Comparison of ENCODE assay signal across 12 cellular contexts in the genomic region with DNA sequence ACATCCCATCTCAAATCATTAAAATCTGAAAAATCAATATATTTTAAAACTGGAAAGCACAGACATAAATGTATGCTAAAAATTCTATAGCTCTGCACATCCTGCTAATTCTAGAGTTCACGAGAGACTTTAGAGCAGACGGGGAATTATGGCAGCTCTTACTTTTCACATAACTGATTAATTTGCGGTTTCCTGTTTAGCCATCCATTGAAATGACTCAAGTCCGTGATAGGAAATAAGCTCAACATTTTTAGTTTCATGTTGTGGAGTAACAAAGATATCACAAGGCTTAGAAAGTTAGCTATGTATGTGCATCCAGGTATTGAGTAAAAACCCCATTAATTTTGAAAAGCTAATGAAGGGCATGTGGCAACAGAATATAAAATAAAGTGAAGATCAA.
DNase-seq lines count a peak whose midpoint lies in the region; ATAC-seq and TF ChIP-seq lines count a peak whose summit lies in the region.
"Had no signal": no experiment of that assay in that cellular context is flagged by ENCODE, and none has a peak within 500 bp of the region (broad histone marks: within the 10 kb centered on the region; RNA-seq: fewer than 3 reads in every experiment).

No MANE protein-coding gene starts in this region.

- TF ChIP-seq CTCF in A673 (conservative IDR thresholded peaks at IDR 0.05; ENCODE audit: low read depth, low read length) (no peak), astrocyte of the spinal cord (IDR thresholded peaks at IDR 0.05; ENCODE audit: low read depth, low read length) (no peak), coronary artery (IDR thresholded peaks at IDR 0.05) (no peak), OCI-LY7 (conservative IDR thresholded peaks at IDR 0.05; ENCODE audit: low read length) (no peak)

- H3K4me3 ChIP-seq in A673 (ENCODE audit: low read depth, low read length, poor library complexity, severe bottlenecking) (no peak overlapping the region), HUES6 (ENCODE audit: low read depth, low read length) (no peak overlapping the region), astrocyte of the spinal cord (ENCODE audit: low read depth, low read length) (no peak overlapping the region), coronary artery (no peak overlapping the region), OCI-LY7 (ENCODE audit: low read depth, low read length, poor library complexity, severe bottlenecking) (no peak overlapping the region)
- H3K4me3 ChIP-seq: heart left ventricle, right lobe of liver had no signal

- H4K20me1 ChIP-seq in OCI-LY7 (ENCODE audit: insufficient read depth, low read length) = no peaks in the 10 kb centered on the region

- H3K36me3 ChIP-seq in A673 (ENCODE audit: insufficient read depth, low read length, poor library complexity, severe bottlenecking) = peaks cover 24% of the 10 kb centered on the region
- peaks cover 29% of the 10 kb centered on the region for H3K36me3 ChIP-seq in HUES6 (ENCODE audit: control insufficient read depth, insufficient read depth, low read length)
- H3K36me3 ChIP-seq in OCI-LY7 (ENCODE audit: insufficient read depth, low read length) = no peaks in the 10 kb centered on the region
- H3K36me3 ChIP-seq: right lobe of liver had no signal

- H3K9me2 ChIP-seq in OCI-LY7 (ENCODE audit: insufficient read depth, low read length) = no peaks in the 10 kb centered on the region

- POLR2A ChIA-PET in A673 (lab: Charles Lee; ENCODE audit: low non-redundant PET) (no interaction called here), OCI-LY7 (lab: Charles Lee) (interaction anchor here (0.6 to 1.2 kb wide), 4 partner anchors 9 to 581 kb away, joined by 3 to 5 read pairs (median 4); no protein-coding TSS in a partner anchor)

- in situ Hi-C loops in astrocyte of the spinal cord (cut with HindIII; ENCODE audit: low sequenced_read_pairs) = no loop called here

- peak; percentile 60 for ATAC-seq in GM19468 (IDR thresholded peaks at IDR 0.05; ENCODE audit: extremely low read depth, unreplicated experiment)
- no peak for ATAC-seq in GM21737 (IDR thresholded peaks at IDR 0.05; ENCODE audit: unreplicated experiment)

- H3K4me2 ChIP-seq in OCI-LY7 (ENCODE audit: low read length) = no peak overlapping the region

- no peaks in the 10 kb centered on the region for H3K9me3 ChIP-seq in A673 (ENCODE audit: low read depth, low read length, poor library complexity, severe bottlenecking)
- H3K9me3 ChIP-seq in HUES6 (ENCODE audit: control insufficient read depth, insufficient read depth, low read depth, low read length) = no peaks in the 10 kb centered on the region
- no peaks in the 10 kb centered on the region for H3K9me3 ChIP-seq in OCI-LY7 (ENCODE audit: low read length)
- H3K9me3 ChIP-seq: heart left ventricle, right lobe of liver had no signal

- DNase-seq in A673 (ENCODE audit: low spot score) (peak; percentile 97), astrocyte of the spinal cord (ENCODE audit: low read depth, low spot score) (peak; percentile 77), SHP77 (lab: John Stamatoyannopoulos, UW) (no peak), coronary artery (ENCODE audit: low spot score) (no peak), OCI-LY7 (ENCODE audit: low spot score) (no peak)
- DNase-seq: heart left ventricle, NCI-H524, right lobe of liver had no signal

- BruUV-seq in A673 (replicated peaks; lab: Mats Ljungman, UMichigan) (no TSS peak), OCI-LY7 (replicated peaks; lab: Mats Ljungman, UMichigan) (no TSS peak)

- intact Hi-C loops in A673 (cut with micrococcal nuclease; ENCODE audit: unreplicated experiment) = loop anchor here (2.0 to 5.0 kb wide), 2 partner anchors 147 to 178 kb away; a partner anchor contains a TSS
- intact Hi-C loops in OCI-LY7 (cut with micrococcal nuclease; ENCODE audit: unreplicated experiment) = no loop called here

- H3K27me3 ChIP-seq in A673 (replicated peaks; ENCODE audit: insufficient read depth, low read depth, low read length, poor library complexity) (no peaks in the 10 kb centered on the region), HUES6 (ENCODE audit: control insufficient read depth, insufficient read depth, low read length) (no peaks in the 10 kb centered on the region)
- H3K27me3 ChIP-seq: heart left ventricle, right lobe of liver had no signal

- peak overlapping the region; percentile 95 for H3K27ac ChIP-seq in A673 (ENCODE audit: low read depth, low read length, poor library complexity, severe bottlenecking)
- H3K27ac ChIP-seq in HUES6 (ENCODE audit: low read depth, low read length) = peak overlapping the region; percentile 76
- H3K27ac ChIP-seq in coronary artery = no peak overlapping the region
- no peak overlapping the region for H3K27ac ChIP-seq in OCI-LY7 (ENCODE audit: low read depth, low read length, poor library complexity, severe bottlenecking)
- H3K27ac ChIP-seq: C4-2B, right lobe of liver had no signal

- H3K9ac ChIP-seq in HUES6 (ENCODE audit: low read length) = peak overlapping the region; percentile 3

- CTCF ChIA-PET in A673 (lab: Charles Lee) = interaction anchor here (1.2 kb wide), 1 partner anchor 147 kb away, joined by 4 read pairs; a partner anchor contains a TSS
- CTCF ChIA-PET in OCI-LY7 (lab: Charles Lee; ENCODE audit: unreplicated experiment) = no interaction called here

- H3K4me1 ChIP-seq in A673 (ENCODE audit: insufficient read depth, low read length, poor library complexity, severe bottlenecking) = peaks cover 92% of the 10 kb centered on the region
- H3K4me1 ChIP-seq in HUES6 (ENCODE audit: control insufficient read depth, insufficient read depth, low read length) = peaks cover 37% of the 10 kb centered on the region
- H3K4me1 ChIP-seq in OCI-LY7 (ENCODE audit: insufficient read depth, low read length, poor library complexity, severe bottlenecking) = no peaks in the 10 kb centered on the region
- H3K4me1 ChIP-seq: right lobe of liver had no signal

- no peak overlapping the region for H2AFZ ChIP-seq in OCI-LY7 (ENCODE audit: low read length)

- H3K79me2 ChIP-seq in OCI-LY7 (ENCODE audit: insufficient read depth, low read depth, low read length) = no peaks in the 10 kb centered on the region

Comparison
In these comparisons a context has a peak if more than half of its experiments do, and no peak if none do; other contexts are left out.
1. DNase-seq: peak in A673 (single experiment) and astrocyte of the spinal cord (single experiment); none in SHP77 (0 of 2), coronary artery (single experiment) and OCI-LY7 (single experiment).
2. H3K27ac ChIP-seq: peak in A673 (single experiment) and HUES6 (single experiment); none in coronary artery (0 of 2) and OCI-LY7 (single experiment).